Comparison of ENCODE assay signal across 9 cellular contexts in genomic region chr22:27719535-27720227, GRCh38.
A peak's percentile ranks its signal among the peaks of the same experiment; 100 is the strongest.
DNase-seq lines count a peak whose midpoint lies in the region; ATAC-seq, FAIRE-seq and TF ChIP-seq lines count a peak whose summit lies in the region.
"Had no signal": no experiment of that assay in that cellular context is flagged by ENCODE, and none has a peak within 500 bp of the region (broad histone marks: within the 10 kb centered on the region; RNA-seq: fewer than 3 reads in every experiment).

No MANE protein-coding gene starts in this region.

- ATAC-seq in HG03457 (IDR thresholded peaks at IDR 0.05; ENCODE audit: unreplicated experiment): no peak
- no peak for ATAC-seq in HG03135 (IDR thresholded peaks at IDR 0.05; ENCODE audit: unreplicated experiment)

- DNase-seq in ELR (ENCODE audit: low read depth) (peak; percentile 4), NCI-H2196 (lab: John Stamatoyannopoulos, UW; ENCODE audit: unreplicated experiment) (peak; percentile 37), fibroblast of gingiva (ENCODE audit: low read depth) (peak; percentile 61), posterior vena cava (ENCODE audit: low spot score) (peak; percentile 81), HTR-8/SVneo (ENCODE audit: insufficient read length, low spot score) (no peak), D721Med (ENCODE audit: insufficient read length, low spot score) (no peak)
- DNase-seq: activated naive CD8-positive, alpha-beta T cell treated with anti-CD3 and anti-CD28 coated beads for 36 hours had no signal

- intact Hi-C loops in posterior vena cava (cut with DNase I): no loop called here

- no peak for TF ChIP-seq CTCF in D721Med (IDR thresholded peaks at IDR 0.05; ENCODE audit: insufficient read depth, missing control alignments)

- no peak for FAIRE-seq in HTR-8/SVneo (lab: Jason Lieb, UNC)
- no peak for FAIRE-seq in D721Med (lab: Jason Lieb, UNC)

Comparison
In these comparisons a context has a peak if more than half of its experiments do, and no peak if none do; other contexts are left out.
1. DNase-seq: peak in ELR (single experiment), NCI-H2196 (single experiment), fibroblast of gingiva (single experiment) and posterior vena cava (single experiment); none in HTR-8/SVneo (single experiment) and D721Med (single experiment).